ENCODE assay signal across 34 cellular contexts in the genomic region with DNA sequence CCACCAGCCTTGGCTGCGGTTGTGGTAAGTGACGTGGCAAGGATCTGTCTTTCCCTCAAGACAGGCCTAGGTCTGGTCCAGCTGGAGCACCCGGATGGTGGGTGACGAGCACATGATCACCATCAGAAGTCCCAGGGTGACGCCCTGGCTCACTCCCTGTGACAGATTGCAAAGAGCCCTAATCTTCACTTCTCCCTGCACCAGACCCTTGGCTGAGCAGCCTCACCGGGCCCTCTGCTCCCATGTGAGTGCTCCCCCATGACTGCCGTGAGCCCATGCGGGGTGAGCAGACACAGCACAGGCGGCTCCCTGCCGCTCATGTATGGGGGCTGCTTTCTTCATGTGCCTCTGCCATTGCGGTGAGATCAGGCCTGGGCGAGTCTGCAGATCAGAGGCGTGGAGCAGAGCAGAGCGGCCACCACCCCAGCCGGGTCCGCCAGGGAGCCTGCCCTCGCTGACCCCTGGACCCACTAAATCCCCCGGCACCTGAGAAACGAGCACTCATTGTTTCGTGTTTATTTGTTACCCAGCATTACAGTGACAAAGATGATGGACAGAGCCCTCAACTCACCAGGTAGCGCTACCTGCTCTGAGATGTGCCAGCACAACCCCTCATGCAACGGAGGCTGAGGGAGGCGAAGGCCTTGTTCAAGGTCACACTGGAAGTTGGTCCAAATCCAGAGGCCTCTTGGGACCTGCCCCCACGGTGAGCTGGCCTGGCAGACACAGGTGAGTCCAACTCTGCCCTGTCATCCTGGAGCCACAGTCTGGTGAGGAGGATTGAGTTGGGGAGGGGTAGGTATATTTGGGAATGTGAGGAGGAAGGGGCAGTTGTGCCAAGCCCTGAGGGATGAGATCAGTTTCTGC. TPM values are rescaled to one million over a fixed set of nuclear protein-coding genes. Genes with fewer than 3 reads are reported as not detected.
"Had no signal": no experiment of that assay in that cellular context is flagged by ENCODE, and none has a peak within 500 bp of the region (broad histone marks: within the 10 kb centered on the region; RNA-seq: fewer than 3 reads in every experiment).

No MANE protein-coding gene starts in this region.

- H3K4me1 ChIP-seq: SJCRH30 had no signal

- H3K9me3 Mint-ChIP-seq: activated CD4-positive, alpha-beta memory T cell treated with anti-CD3 and anti-CD28 coated beads, Interleukin-2, amount 10 ng/mL, durations not matched to agents 7 days and 5 days; activated naive CD8-positive, alpha-beta T cell treated with anti-CD3 and anti-CD28 coated beads for 36 hours; activated T-cell treated with anti-CD3 and anti-CD28 coated beads, Interleukin-2, amount 50 U/mL, for 72 hours; activated T-helper 17 cell treated with anti-CD3 and anti-CD28 coated beads, Interleukin-2, amount 50 U/mL, for 72 hours; central memory CD8-positive, alpha-beta T cell had no signal

- H3K27me3 ChIP-seq: brain microvascular endothelial cell, SJCRH30 had no signal

- H3K36me3 ChIP-seq: brain microvascular endothelial cell, cardiac muscle cell, SJCRH30, WERI-Rb-1 had no signal

- H3K36me3 Mint-ChIP-seq: activated CD8-positive, alpha-beta memory T cell treated with anti-CD3 and anti-CD28 coated beads, Interleukin-2, amount 10 ng/mL, durations not matched to agents 7 days and 5 days; activated naive CD8-positive, alpha-beta T cell treated with anti-CD3 and anti-CD28 coated beads for 36 hours had no signal

- H3K4me3 ChIP-seq: cardiac muscle cell, SJCRH30, SK-N-MC had no signal

- H3K9me3 ChIP-seq: SJCRH30 had no signal

- ATAC-seq: activated CD8-positive, alpha-beta memory T cell treated with anti-CD3 and anti-CD28 coated beads, Interleukin-2, amount 10 ng/mL, durations not matched to agents 7 days and 5 days; activated T-cell treated with anti-CD3 and anti-CD28 coated beads, Interleukin-2, amount 50 U/mL, for 72 hours; activated T-helper 17 cell treated with anti-CD3 and anti-CD28 coated beads, Interleukin-2, amount 50 U/mL, for 72 hours had no signal

- H3K27me3 Mint-ChIP-seq: activated CD8-positive, alpha-beta memory T cell treated with anti-CD3 and anti-CD28 coated beads, Interleukin-2, amount 10 ng/mL, durations not matched to agents 7 days and 5 days; activated naive CD8-positive, alpha-beta T cell treated with anti-CD3 and anti-CD28 coated beads for 36 hours had no signal

- H3K4me3 Mint-ChIP-seq: activated CD4-positive, alpha-beta memory T cell treated with anti-CD3 and anti-CD28 coated beads, Interleukin-2, amount 10 ng/mL, durations not matched to agents 7 days and 5 days; activated CD8-positive, alpha-beta memory T cell treated with anti-CD3 and anti-CD28 coated beads, Interleukin-2, amount 10 ng/mL, durations not matched to agents 7 days and 5 days; activated naive CD8-positive, alpha-beta T cell treated with anti-CD3 and anti-CD28 coated beads for 36 hours; activated T-cell treated with anti-CD3 and anti-CD28 coated beads, Interleukin-2, amount 50 U/mL, for 72 hours; activated T-helper 17 cell treated with anti-CD3 and anti-CD28 coated beads, Interleukin-2, amount 50 U/mL, for 72 hours; central memory CD8-positive, alpha-beta T cell had no signal

- H3K27ac Mint-ChIP-seq: activated CD4-positive, alpha-beta memory T cell treated with anti-CD3 and anti-CD28 coated beads, Interleukin-2, amount 10 ng/mL, durations not matched to agents 7 days and 5 days; activated CD8-positive, alpha-beta memory T cell treated with anti-CD3 and anti-CD28 coated beads, Interleukin-2, amount 10 ng/mL, durations not matched to agents 7 days and 5 days; activated naive CD8-positive, alpha-beta T cell treated with anti-CD3 and anti-CD28 coated beads for 36 hours; activated T-cell treated with anti-CD3 and anti-CD28 coated beads, Interleukin-2, amount 50 U/mL, for 72 hours; activated T-helper 17 cell treated with anti-CD3 and anti-CD28 coated beads, Interleukin-2, amount 50 U/mL, for 72 hours had no signal

- DNase-seq: activated CD4-positive, alpha-beta memory T cell treated with anti-CD3 and anti-CD28 coated beads, Interleukin-2, amount 10 ng/mL, durations not matched to agents 7 days and 5 days; activated CD4-positive, alpha-beta T cell treated with anti-CD3 and anti-CD28 coated beads for 1 hour; activated CD4-positive, alpha-beta T cell treated with anti-CD3 and anti-CD28 coated beads for 48 hours; activated CD4-positive, CD25-positive, alpha-beta regulatory T cell; activated CD8-positive, alpha-beta memory T cell treated with anti-CD3 and anti-CD28 coated beads for 24 hours; activated CD8-positive, alpha-beta memory T cell treated with anti-CD3 and anti-CD28 coated beads, Interleukin-2, amount 10 ng/mL, durations not matched to agents 7 days and 5 days; activated CD8-positive, alpha-beta memory T cell treated with anti-CD3 and anti-CD28 coated beads, Interleukin-2, amount 50 U/mL, for 48 hours; activated effector memory CD4-positive, alpha-beta T cell treated with anti-CD3 and anti-CD28 coated beads, Interleukin-2, amount 50 U/mL, for 16 hours; activated naive CD4-positive, alpha-beta T cell; activated naive CD4-positive, alpha-beta T cell treated with anti-CD3 and anti-CD28 coated beads, Interleukin-2, amount 50 U/mL, for 16 hours; activated naive CD8-positive, alpha-beta T cell treated with anti-CD3 and anti-CD28 coated beads for 36 hours; activated T-cell treated with anti-CD3 and anti-CD28 coated beads, Interleukin-2, amount 50 U/mL, for 72 hours; amniotic stem cell; brain microvascular endothelial cell; Karpas-422; NCI-H1092; NCI-H1436 treated with DMSO at 0.1 percent for 48 hours; NCI-H1694 treated with DMSO at 0.1 percent for 48 hours; NCI-H2029; NCI-H345; NCI-H524 treated with DMSO at 0.1 percent for 48 hours; NK-92 treated with Interleukin-12 subunit alpha and Interleukin-12 subunit beta, amount 100 ng/mL, for 24 hours; SHP77; SJCRH30; T1000; WERI-Rb-1 had no signal

- H3K4me1 Mint-ChIP-seq: activated CD4-positive, alpha-beta memory T cell treated with anti-CD3 and anti-CD28 coated beads, Interleukin-2, amount 10 ng/mL, durations not matched to agents 7 days and 5 days; activated CD8-positive, alpha-beta memory T cell treated with anti-CD3 and anti-CD28 coated beads, Interleukin-2, amount 10 ng/mL, durations not matched to agents 7 days and 5 days; activated naive CD8-positive, alpha-beta T cell treated with anti-CD3 and anti-CD28 coated beads for 36 hours; activated T-helper 17 cell treated with anti-CD3 and anti-CD28 coated beads, Interleukin-2, amount 50 U/mL, for 72 hours; central memory CD8-positive, alpha-beta T cell had no signal

- H3K27ac ChIP-seq: brain microvascular endothelial cell, cardiac muscle cell, SJCRH30, SK-N-MC, WERI-Rb-1 had no signal

RNA-seq across cellular contexts. Expression of gene DIO3, which starts 9.3 kb away (rescaled TPM):
- total RNA-seq: activated CD4-positive, alpha-beta memory T cell treated with anti-CD3 and anti-CD28 coated beads, Interleukin-2, amount 10 ng/mL, durations not matched to agents 7 days and 5 days; activated CD8-positive, alpha-beta memory T cell treated with anti-CD3 and anti-CD28 coated beads, Interleukin-2, amount 10 ng/mL, durations not matched to agents 7 days and 5 days; activated naive CD8-positive, alpha-beta T cell treated with anti-CD3 and anti-CD28 coated beads for 36 hours; activated T-cell treated with anti-CD3 and anti-CD28 coated beads, Interleukin-2, amount 50 U/mL, for 72 hours; activated T-helper 17 cell treated with anti-CD3 and anti-CD28 coated beads, Interleukin-2, amount 50 U/mL, for 72 hours; MCF 10A; NCI-H460; SJCRH30; T-helper 1 cell treated with Interleukin-12 subunit alpha and Interleukin-12 subunit beta and Interleukin-4 antibody, amounts not matched to agents 30 ng/mL and 1 ng/mL, for 36 hours; T-helper 2 cell treated with Interferon-gamma antibody and Interleukin-4, amounts not matched to agents 100 ng/mL and 5 ng/mL, for 36 hours had no signal
- polyA plus RNA-seq: cardiac muscle cell had no signal
